8 cellular contexts compared by ENCODE assay signal in genomic region chr16:74296120-74296464, GRCh38. TPM values are rescaled to one million over a fixed set of nuclear protein-coding genes. Genes with fewer than 3 reads are reported as not detected.
DNase-seq lines count a peak whose midpoint lies in the region; ATAC-seq and TF ChIP-seq lines count a peak whose summit lies in the region.

No MANE protein-coding gene starts in this region.

- peaks cover 2% of the 10 kb centered on the region; the same call in 1 of the 2 replicates for H3F3A ChIP-seq in GM23248 (ENCODE audit: insufficient read depth)

- no peaks in the 10 kb centered on the region for H3K27me3 Mint-ChIP-seq in naive B cell

- peaks cover 24% of the 10 kb centered on the region for H3K36me3 ChIP-seq in GM23248 (ENCODE audit: low read depth)
- no peaks in the 10 kb centered on the region for H3K36me3 ChIP-seq in colonic mucosa

- intact Hi-C loops in colonic mucosa (cut with DNase I) = no loop called here

- H3K4me3 ChIP-seq in GM23248 = peak overlapping the region; percentile 93
- H3K4me3 ChIP-seq in NB4 (ENCODE audit: low read depth, low read length) = peak overlapping the region; percentile 91
- H3K4me3 ChIP-seq in colonic mucosa = peak overlapping the region; percentile 96

- peak overlapping the region; percentile 86 for H3K27ac ChIP-seq in GM23248
- H3K27ac ChIP-seq in colonic mucosa = peak overlapping the region; percentile 88

- H3K27me3 ChIP-seq in GM23248 (replicated peaks; ENCODE audit: insufficient read depth) (no peaks in the 10 kb centered on the region), colonic mucosa (no peaks in the 10 kb centered on the region)

- no peak for DNase-seq in GM23248
- peak; percentile 74 for DNase-seq in NB4 (ENCODE audit: low read depth)
- DNase-seq in colonic mucosa = no peak
- no peak for DNase-seq in naive B cell
- no peak for DNase-seq in GM03348 (ENCODE audit: low spot score)
- DNase-seq in medulla oblongata (ENCODE audit: extremely low spot score) = no peak
- DNase-seq in islet precursor cell = no peak

- ATAC-seq in GM18498 (IDR thresholded peaks at IDR 0.05; ENCODE audit: unreplicated experiment) (peak; percentile 19), naive B cell (ENCODE audit: low read depth in 2 of 2) (peak; percentile 44 to 49)

- H4K20me1 ChIP-seq in GM23248 (ENCODE audit: insufficient read depth) = 0 out of 2 replicates have a peak, but pooled peaks cover 3% of the 10 kb centered on the region

- H3K36me3 Mint-ChIP-seq in naive B cell = peaks cover 3 to 7% of the 10 kb centered on the region in 2 donors

- H3K4me3 Mint-ChIP-seq in naive B cell = peak overlapping the region; percentile 93 to 99 (median 95)

- peaks cover 4% of the 10 kb centered on the region for H3K9me3 ChIP-seq in GM23248 (ENCODE audit: low read depth)
- no peaks in the 10 kb centered on the region for H3K9me3 ChIP-seq in colonic mucosa

- peak overlapping the region; percentile 97 for H3K4me2 ChIP-seq in GM23248 (ENCODE audit: unreplicated experiment)

- H3K4me1 Mint-ChIP-seq in naive B cell = peaks cover 15 to 36% (median 27%) of the 10 kb centered on the region in 3 donors

- in situ Hi-C loops in GM23248 (cut with MboI) = no loop called here

- TF ChIP-seq CTCF in NB4 (IDR thresholded peaks at IDR 0.05; ENCODE audit: low read depth, low read length) (no peak), colonic mucosa (IDR thresholded peaks at IDR 0.05) (no peak)

- H2AFZ ChIP-seq in GM23248 = peak overlapping the region; percentile 99

- peaks cover 45% of the 10 kb centered on the region for H3K79me2 ChIP-seq in GM23248 (ENCODE audit: insufficient read depth)

- H3K9ac ChIP-seq in GM23248 = peak overlapping the region; percentile 97
- peak overlapping the region; percentile 86 to 89 for H3K9ac ChIP-seq in colonic mucosa (ENCODE audit: low read depth in 2 of 2, low read length in 2 of 2)

- WGBS in GM23248 (ENCODE audit: low coverage in 1 of 2, low lambda C conversion rate in 2 of 2, missing lambda C conversion rate in 2 of 2), 2 experiments = 1 to 2% methylated on average over 10 of the region's 10 CpGs

- H3K4me1 ChIP-seq in GM23248 (ENCODE audit: insufficient read depth) (peaks cover 16% of the 10 kb centered on the region), colonic mucosa (peaks cover 12% of the 10 kb centered on the region)

- TF ChIP-seq POLR2A in NB4 (IDR thresholded peaks at IDR 0.05; ENCODE audit: extremely low read depth, insufficient read length) = no peak

- peaks cover 0 to 2% (median 0%) of the 10 kb centered on the region in 7 donors for H3K9me3 Mint-ChIP-seq in naive B cell

- H3K9me2 ChIP-seq in GM23248 (ENCODE audit: insufficient read depth) = no peaks in the 10 kb centered on the region

- peak overlapping the region; percentile 96 to 99 (median 99) for H3K27ac Mint-ChIP-seq in naive B cell

RNA-seq across cellular contexts. Expression of gene PSMD7, which starts 0.5 kb away (rescaled TPM):
- total RNA-seq in GM23248 (2014; rRNA removed; shearing (Covaris generic)) = 82.9 and 122 TPM in 2 replicates
- polyA plus RNA-seq in GM23248 (2016; fragmentation: Nextera tagmentation; extraction: Ambion mirVana) (155 and 160 TPM in 2 replicates), naive B cell (ENCODE audit: low read depth in 6 of 6) (100 to 1,000 TPM in 1 of 6 donors, 10 to 100 TPM in 5; 79.8 to 110 (median 84.7) TPM)
- 10 to 100 TPM; 80.9 to 96.8 TPM for total RNA-seq in colonic mucosa
